8 cellular contexts compared by ENCODE assay signal in the genomic region with DNA sequence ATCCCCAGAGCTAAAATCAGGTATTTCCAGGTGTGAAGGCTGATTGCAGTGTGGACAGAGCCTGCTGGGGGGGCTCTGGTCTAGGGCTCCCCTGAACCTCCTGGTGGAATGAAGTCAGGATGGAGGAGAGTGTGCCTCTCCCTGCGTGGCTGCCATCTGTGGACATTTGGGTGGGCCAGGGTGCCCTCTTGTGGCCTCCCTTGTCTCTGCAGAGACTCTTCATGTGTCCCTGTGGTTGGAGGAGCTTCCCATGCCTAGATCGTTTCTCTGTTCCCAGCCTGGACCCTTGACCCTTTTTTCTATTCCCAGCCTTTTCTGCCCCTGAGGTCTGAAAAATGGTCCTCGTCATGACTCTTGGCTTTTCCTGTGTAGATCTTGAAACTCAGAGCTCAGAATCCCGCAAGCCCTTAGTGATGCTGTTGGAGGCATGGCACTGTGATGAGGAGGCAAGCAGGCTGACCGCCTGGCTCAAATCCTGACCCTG. TPM values are rescaled to one million over a fixed set of nuclear protein-coding genes. Genes with fewer than 3 reads are reported as not detected.
DNase-seq lines count a peak whose midpoint lies in the region; ATAC-seq, FAIRE-seq and TF ChIP-seq lines count a peak whose summit lies in the region.

No MANE protein-coding gene starts in this region.

- no peak overlapping the region for H3K27ac ChIP-seq in CD4-positive, CD25-positive, alpha-beta regulatory T cell (ENCODE audit: insufficient read depth, low read length, poor library complexity, severe bottlenecking)
- H3K27ac ChIP-seq in HEK293 (ENCODE audit: extremely low read depth, low read depth, low read length) (no peak overlapping the region), PC-9 (no peak overlapping the region), foreskin keratinocyte (no peak overlapping the region), pancreas (no peak overlapping the region)

- H3K36me3 ChIP-seq in CD4-positive, CD25-positive, alpha-beta regulatory T cell (ENCODE audit: control insufficient read depth, insufficient read depth, low read length): no peaks in the 10 kb centered on the region
- H3K36me3 ChIP-seq in HEK293 (ENCODE audit: control insufficient read depth in 2 of 2, insufficient read depth in 1 of 2, low read length in 2 of 2): no peaks in the 10 kb centered on the region
- no peaks in the 10 kb centered on the region for H3K36me3 ChIP-seq in PC-9 (ENCODE audit: low read depth)
- no peaks in the 10 kb centered on the region for H3K36me3 ChIP-seq in pancreas

- H3K4me1 ChIP-seq in CD4-positive, CD25-positive, alpha-beta regulatory T cell (ENCODE audit: control insufficient read depth, insufficient read depth, low read length, poor library complexity, severe bottlenecking): no peaks in the 10 kb centered on the region
- H3K4me1 ChIP-seq in HEK293 (ENCODE audit: control insufficient read depth, insufficient read depth, low read length) (no peaks in the 10 kb centered on the region), PC-9 (replicated peaks; ENCODE audit: insufficient read depth) (no peaks in the 10 kb centered on the region), foreskin keratinocyte (no peaks in the 10 kb centered on the region), pancreas (no peaks in the 10 kb centered on the region)

- H3K27me3 ChIP-seq in CD4-positive, CD25-positive, alpha-beta regulatory T cell (ENCODE audit: control insufficient read depth, insufficient read depth, low read length): no peaks in the 10 kb centered on the region
- no peaks in the 10 kb centered on the region; the same call in 1 of the 2 replicates for H3K27me3 ChIP-seq in PC-9 (ENCODE audit: insufficient read depth, low read depth)
- H3K27me3 ChIP-seq in foreskin keratinocyte: peaks cover 15% of the 10 kb centered on the region
- no peaks in the 10 kb centered on the region for H3K27me3 ChIP-seq in pancreas

- H3K9me3 ChIP-seq in CD4-positive, CD25-positive, alpha-beta regulatory T cell (ENCODE audit: control insufficient read depth in 2 of 2, low read length in 2 of 2): peaks cover under 1 to 3% of the 10 kb centered on the region in 2 experiments
- H3K9me3 ChIP-seq in HEK293 (ENCODE audit: control insufficient read depth, insufficient read depth, low read depth, low read length) (no peaks in the 10 kb centered on the region), PC-9 (ENCODE audit: insufficient read depth, low read depth) (no peaks in the 10 kb centered on the region), pancreas (no peaks in the 10 kb centered on the region)

- intact Hi-C loops in PC-9 (cut with micrococcal nuclease; ENCODE audit: unreplicated experiment): loop anchor here (1.0 kb wide), 1 partner anchor 292 kb away; no protein-coding TSS in a partner anchor
- intact Hi-C loops in pancreas (cut with DNase I): loop anchor here in 1 of 3 donors (10.0 kb wide), 1 partner anchor 294 kb away; no protein-coding TSS in a partner anchor

- H3K4me1 Mint-ChIP-seq in CD4-positive, CD25-positive, alpha-beta regulatory T cell: peaks cover 0 to 6% (median 4%) of the 10 kb centered on the region in 4 donors
- peaks cover 5% of the 10 kb centered on the region for H3K4me1 Mint-ChIP-seq in activated T-helper 17 cell treated with anti-CD3 and anti-CD28 coated beads, Interleukin-2, amount 50 U/mL, for 72 hours

- no peak overlapping the region for H3K4me3 ChIP-seq in CD4-positive, CD25-positive, alpha-beta regulatory T cell (ENCODE audit: low read depth, low read length)
- H3K4me3 ChIP-seq in HEK293 (ENCODE audit: low read depth, low read length): no peak overlapping the region
- H3K4me3 ChIP-seq in PC-9: no peak overlapping the region
- no peak overlapping the region for H3K4me3 ChIP-seq in pancreas

- CTCF ChIA-PET in HEK293 (lab: Yijun Ruan, JAX): interaction anchor here (0.6 to 3.5 kb wide), 40 partner anchors 9 to 348 kb away, joined by 3 to 29 read pairs (median 4); a partner anchor contains a TSS
- CTCF ChIA-PET in PC-9 (lab: Charles Lee): interaction anchor here (0.6 kb wide), 1 partner anchor 293 kb away, joined by 3 read pairs; no protein-coding TSS in a partner anchor

- POLR2A ChIA-PET in HEK293 (lab: Yijun Ruan, JAX): no interaction called here
- POLR2A ChIA-PET in PC-9 (lab: Charles Lee; ENCODE audit: unreplicated experiment): interaction anchor here (0.7 kb wide), 1 partner anchor 35 kb away, joined by 4 read pairs; no protein-coding TSS in a partner anchor

- H4K20me1 ChIP-seq in PC-9 (ENCODE audit: insufficient read depth): no peaks in the 10 kb centered on the region

- H3K9me3 Mint-ChIP-seq in CD4-positive, CD25-positive, alpha-beta regulatory T cell: peaks cover 0 to 4% (median 0%) of the 10 kb centered on the region in 7 donors
- H3K9me3 Mint-ChIP-seq in activated T-helper 17 cell treated with anti-CD3 and anti-CD28 coated beads, Interleukin-2, amount 50 U/mL, for 72 hours: no peaks in the 10 kb centered on the region

- no TSS peak for BruUV-seq in PC-9 (replicated peaks; lab: Mats Ljungman, UMichigan)

- H3K4me3 Mint-ChIP-seq in CD4-positive, CD25-positive, alpha-beta regulatory T cell: no peak overlapping the region
- no peak overlapping the region for H3K4me3 Mint-ChIP-seq in activated T-helper 17 cell treated with anti-CD3 and anti-CD28 coated beads, Interleukin-2, amount 50 U/mL, for 72 hours

- no peaks in the 10 kb centered on the region for H3K79me2 ChIP-seq in PC-9 (ENCODE audit: low read depth)

- no peak overlapping the region for H3K27ac Mint-ChIP-seq in CD4-positive, CD25-positive, alpha-beta regulatory T cell
- no peak overlapping the region for H3K27ac Mint-ChIP-seq in activated T-helper 17 cell treated with anti-CD3 and anti-CD28 coated beads, Interleukin-2, amount 50 U/mL, for 72 hours

- no peak overlapping the region for H3K4me2 ChIP-seq in PC-9

- H3K36me3 Mint-ChIP-seq in CD4-positive, CD25-positive, alpha-beta regulatory T cell: no peaks in the 10 kb centered on the region
- H3K36me3 Mint-ChIP-seq in activated T-helper 17 cell treated with anti-CD3 and anti-CD28 coated beads, Interleukin-2, amount 50 U/mL, for 72 hours (ENCODE audit: low read depth): no peaks in the 10 kb centered on the region

- no peak overlapping the region for H2AFZ ChIP-seq in PC-9

- FAIRE-seq in pancreas (lab: Jason Lieb, UNC): no peak

- peaks cover 11% of the 10 kb centered on the region for H3K27me3 Mint-ChIP-seq in CD4-positive, CD25-positive, alpha-beta regulatory T cell
- H3K27me3 Mint-ChIP-seq in activated T-helper 17 cell treated with anti-CD3 and anti-CD28 coated beads, Interleukin-2, amount 50 U/mL, for 72 hours: no peaks in the 10 kb centered on the region

- TF ChIP-seq CTCF in HEK293 (tag by site-specific recombination; IDR thresholded peaks at IDR 0.05): peak; percentile 45
- TF ChIP-seq CTCF in PC-9 (conservative IDR thresholded peaks at IDR 0.05): peak; percentile 76
- peak; percentile 72 for TF ChIP-seq CTCF in foreskin keratinocyte (conservative IDR thresholded peaks at IDR 0.05)
- peak; percentile 60 to 74 (median 64) for TF ChIP-seq CTCF in pancreas (IDR thresholded peaks at IDR 0.05)

- H3F3A ChIP-seq in PC-9 (ENCODE audit: insufficient read depth, low read depth): no peaks in the 10 kb centered on the region

- ATAC-seq in CD4-positive, CD25-positive, alpha-beta regulatory T cell (ENCODE audit: low read depth in 2 of 2): peak; percentile 61 to 69
- peak; percentile 70 for ATAC-seq in activated T-helper 17 cell treated with anti-CD3 and anti-CD28 coated beads, Interleukin-2, amount 50 U/mL, for 72 hours (replicated peaks)
- peak; percentile 74 for ATAC-seq in foreskin keratinocyte
- peak; percentile 66 to 95 (median 89) for ATAC-seq in pancreas
- ATAC-seq in HG02763 (IDR thresholded peaks at IDR 0.05; ENCODE audit: unreplicated experiment): no peak

- peak; percentile 16 to 44 (median 39) for DNase-seq in CD4-positive, CD25-positive, alpha-beta regulatory T cell
- DNase-seq in PC-9 (peak in 1 of 2 experiments; percentile 50), foreskin keratinocyte (peak in 1 of 2 donors; percentile 6), pancreas (peak in 5 of 6 donors; percentile 18 to 78 (median 57)), H4 (ENCODE audit: low spot score) (no peak)

- 31 to 38% methylated on average over 5 of the region's 5 CpGs for WGBS in pancreas, 2 donors

- H3K9me2 ChIP-seq in PC-9 (ENCODE audit: insufficient read depth): no peaks in the 10 kb centered on the region

TF ChIP-seq in HEK293, 187 proteins besides CTCF, POLR2A, EP300 and RAD21:
- peak; percentile 71 for TF ChIP-seq ZNF654 (tag by site-specific recombination; IDR thresholded peaks at IDR 0.05; ENCODE audit: low read depth)
- TF ChIP-seq ZBTB48 (tag by site-specific recombination; IDR thresholded peaks at IDR 0.05): 0 out of 2 replicates have a peak, but pooled peaks have one; percentile 29
- TF ChIP-seq ZNF785 (tag by site-specific recombination; IDR thresholded peaks at IDR 0.05): no peak
- no peak for TF ChIP-seq ZNF623 (tag by site-specific recombination; IDR thresholded peaks at IDR 0.05)
- TF ChIP-seq, protein P1, sequence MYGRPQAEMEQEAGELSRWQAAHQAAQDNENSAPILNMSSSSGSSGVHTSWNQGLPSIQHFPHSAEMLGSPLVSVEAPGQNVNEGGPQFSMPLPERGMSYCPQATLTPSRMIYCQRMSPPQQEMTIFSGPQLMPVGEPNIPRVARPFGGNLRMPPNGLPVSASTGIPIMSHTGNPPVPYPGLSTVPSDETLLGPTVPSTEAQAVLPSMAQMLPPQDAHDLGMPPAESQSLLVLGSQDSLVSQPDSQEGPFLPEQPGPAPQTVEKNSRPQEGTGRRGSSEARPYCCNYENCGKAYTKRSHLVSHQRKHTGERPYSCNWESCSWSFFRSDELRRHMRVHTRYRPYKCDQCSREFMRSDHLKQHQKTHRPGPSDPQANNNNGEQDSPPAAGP (tag by site-specific recombination; IDR thresholded peaks at IDR 0.05): no peak
- TF ChIP-seq, protein P2, sequence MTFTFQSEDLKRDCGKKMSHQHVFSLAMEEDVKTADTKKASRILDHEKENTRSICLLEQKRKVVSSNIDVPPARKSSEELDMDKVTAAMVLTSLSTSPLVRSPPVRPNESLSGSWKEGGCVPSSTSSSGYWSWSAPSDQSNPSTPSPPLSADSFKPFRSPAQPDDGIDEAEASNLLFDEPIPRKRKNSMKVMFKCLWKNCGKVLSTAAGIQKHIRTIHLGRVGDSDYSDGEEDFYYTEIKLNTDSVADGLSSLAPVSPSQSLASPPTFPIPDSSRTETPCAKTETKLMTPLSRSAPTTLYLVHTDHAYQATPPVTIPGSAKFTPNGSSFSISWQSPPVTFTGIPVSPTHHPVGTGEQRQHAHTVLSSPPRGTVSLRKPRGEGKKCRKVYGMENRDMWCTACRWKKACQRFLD (tag by site-specific recombination; IDR thresholded peaks at IDR 0.05): no peak
- TF ChIP-seq SP2 (tag by site-specific recombination; IDR thresholded peaks at IDR 0.05): no peak

RNA-seq across cellular contexts. Expression of a gene that starts 9.9 kb away (rescaled TPM):
- 114 TPM for total RNA-seq in CD4-positive, CD25-positive, alpha-beta regulatory T cell
- polyA plus RNA-seq in CD4-positive, CD25-positive, alpha-beta regulatory T cell: 100 to 1,000 TPM; 151 to 202 (median 160) TPM
- total RNA-seq in PC-9 (2021) (166 and 186 TPM in 2 replicates), foreskin keratinocyte (75.0 and 85.7 TPM in 2 replicates), pancreas (100 to 1,000 TPM in 1 of 6 donors, 10 to 100 TPM in 5; 71.9 to 114 (median 84.1) TPM)
- 100 to 1,000 TPM; 102 to 168 TPM for total RNA-seq in activated T-helper 17 cell treated with anti-CD3 and anti-CD28 coated beads, Interleukin-2, amount 50 U/mL, for 72 hours
- polyA plus RNA-seq in foreskin keratinocyte (154 and 167 TPM in 2 replicates), pancreas (10 to 100 TPM; 17.8 to 43.4 TPM)
- 69.2 and 92.5 TPM in 2 replicates for total RNA-seq in H4 (2014; rRNA removed; shearing (Covaris generic))
